ENCODE assay signal across 8 cellular contexts in the genomic region with DNA sequence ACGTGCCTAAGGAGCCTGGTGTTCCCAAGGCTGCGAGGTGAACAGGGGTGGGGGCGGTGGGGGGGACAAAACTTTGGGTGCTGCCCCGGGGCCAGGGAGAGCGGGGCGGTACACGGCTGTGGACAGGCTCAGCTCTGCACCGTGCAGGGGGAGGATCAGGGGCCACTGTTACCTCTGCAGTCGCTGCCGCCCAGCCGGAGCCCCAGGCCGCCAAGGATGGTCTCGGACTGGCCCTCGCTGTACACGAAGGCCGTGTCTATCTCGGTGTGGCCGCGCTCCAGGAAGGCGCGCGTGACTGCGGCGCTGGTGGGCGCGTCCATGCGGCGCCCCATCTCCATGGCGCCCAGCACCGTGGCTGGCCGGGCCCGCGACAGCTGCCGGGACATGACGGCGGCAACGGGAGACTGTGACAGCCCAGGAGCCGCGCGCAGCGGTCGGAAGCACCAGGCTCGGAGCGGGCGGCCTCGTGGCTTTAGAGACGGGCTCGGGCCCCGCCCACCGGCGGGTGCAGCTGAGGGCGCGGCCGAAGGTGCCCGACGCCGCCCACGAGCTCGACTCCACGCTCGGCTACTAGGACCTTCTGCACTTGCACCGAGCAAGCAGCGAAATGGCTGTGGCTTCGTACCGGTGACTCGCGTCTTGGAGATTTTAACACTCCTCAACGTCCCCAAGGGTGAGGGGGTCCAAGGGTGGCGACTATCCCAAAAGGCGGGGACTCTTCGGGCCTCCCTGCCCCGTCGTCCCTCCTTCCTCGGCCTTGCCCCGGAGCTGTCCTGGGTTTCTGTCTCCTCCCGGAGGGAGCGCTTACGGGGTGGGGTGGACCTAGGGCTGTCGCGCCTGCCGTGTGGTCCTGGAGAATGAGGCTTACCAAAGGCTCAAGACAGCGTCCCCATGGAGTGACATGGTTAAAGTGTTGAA. TPM values are rescaled to one million over a fixed set of nuclear protein-coding genes. Genes with fewer than 3 reads are reported as not detected.
DNase-seq lines count a peak whose midpoint lies in the region; TF ChIP-seq lines count a peak whose summit lies in the region.
"Not testable (repeated sequence)": the region's sequence is repeated elsewhere in the genome, so short reads cannot be mapped to it uniquely, and the experiment has no call there.

A gene (minus strand): TSS at position 447 of the 918 bp plus-strand sequence. CDS start 61 bp downstream, at position 386.

- H3K4me1 Mint-ChIP-seq in nephron progenitor cell, result not testable (repeated sequence)

- H3K79me2 ChIP-seq in ACC112 (ENCODE audit: control insufficient read depth, insufficient read depth, low read length, unreplicated experiment), result not testable (repeated sequence)

- not testable (repeated sequence) for TF ChIP-seq CTCF in HFF-Myc (IDR thresholded peaks at IDR 0.05; ENCODE audit: low read depth, low read length, missing control alignments); dorsolateral prefrontal cortex (IDR thresholded peaks at IDR 0.05 in 54 of 56, conservative IDR thresholded peaks at IDR 0.05 in 2 of 56; ENCODE audit: low read depth in 1 of 56, partially characterized antibody in 56 of 56); nephron progenitor cell (IDR thresholded peaks at IDR 0.05)

- H2AFZ ChIP-seq in ACC112 (ENCODE audit: low read length, unreplicated experiment), result peak within 1 kb of the TSS; percentile 24

- not testable (repeated sequence) for H3K4me1 ChIP-seq in ACC112 (ENCODE audit: control insufficient read depth, insufficient read depth, low read length, unreplicated experiment)

- H3K4me3 ChIP-seq in ACC112 (ENCODE audit: low read depth, low read length) (peak within 1 kb of the TSS; percentile 78), HFF-Myc (replicated peaks; ENCODE audit: low read depth, low read length) (peak within 1 kb of the TSS; percentile 36), dorsolateral prefrontal cortex (peak within 1 kb of the TSS; percentile 11 to 71 (median 51))

- peaks cover 38% of the 10 kb centered on the region for H3K27me3 Mint-ChIP-seq in nephron progenitor cell (ENCODE audit: low read depth, poor library complexity)

- not testable (repeated sequence) for H3K27ac ChIP-seq in ACC112 (ENCODE audit: low read depth, low read length); dorsolateral prefrontal cortex

- H3K36me3 ChIP-seq in ACC112 (ENCODE audit: insufficient read depth, low read length), result not testable (repeated sequence)

- peak within 1 kb of the TSS; percentile 64 for H3K4me3 Mint-ChIP-seq in nephron progenitor cell

- not testable (repeated sequence) for H3K27me3 ChIP-seq in ACC112 (ENCODE audit: insufficient read depth, low read length); dorsolateral prefrontal cortex

- intact Hi-C loops in dorsolateral prefrontal cortex (cut with DNase I), result not testable (repeated sequence)

- not testable (repeated sequence) for DNase-seq in HFF-Myc (ENCODE audit: extremely low read depth, low read depth)
- DNase-seq in T-helper 2 cell (peak in 4 of 5 experiments; percentile 40 to 77 (median 44)), dorsolateral prefrontal cortex (peak in 4 of 10 donors; percentile 11 to 45 (median 40)), hypothalamus (lab: John Stamatoyannopoulos, UW) (peak in 35 of 51 donors; percentile 3 to 72 (median 41)), nephron progenitor cell (peak; percentile 69)
- DNase-seq in activated T-helper 9 cell treated with anti-CD3 and anti-CD28 coated beads, Interleukin-2, amount 50 U/mL, for 16 hours (ENCODE audit: low read depth), result peak; percentile 43
- peak in 2 of 3 experiments; percentile 18 to 71 for DNase-seq in stimulated activated CD4-positive, alpha-beta T cell treated with anti-CD3 and anti-CD28 coated beads, TNF-alpha, amount 100 ng/mL, for 24 hours (ENCODE audit: low read depth in 3 of 3)

- H3K27ac Mint-ChIP-seq in nephron progenitor cell, result peak within 1 kb of the TSS; percentile 94

- H3K9me3 Mint-ChIP-seq in nephron progenitor cell, result peaks cover 43% of the 10 kb centered on the region

- H3K36me3 Mint-ChIP-seq in nephron progenitor cell (ENCODE audit: low read depth), result peaks cover 47% of the 10 kb centered on the region

RNA-seq across cellular contexts. Expression of the gene that starts here (rescaled TPM):
- 1 to 10 TPM; 2.0 to 9.0 (median 4.2) TPM for total RNA-seq in dorsolateral prefrontal cortex
